Comparison of ENCODE assay signal across 1 cellular context in genomic region chr1:25710583-25711347, GRCh38.
TF ChIP-seq lines count a peak whose summit lies in the region.

No MANE protein-coding gene starts in this region.

TF ChIP-seq in K562, 482 proteins besides CTCF, POLR2A, EP300 and RAD21 (continued from another document):
- no peak for TF ChIP-seq CEBPZ (IDR thresholded peaks at IDR 0.05; ENCODE audit: borderline replicate concordance, low read depth, low read length)
- no peak for TF ChIP-seq IRF9 (tag; IDR thresholded peaks at IDR 0.05)
- no peak for TF ChIP-seq ERF (CRISPR knock-in tag; IDR thresholded peaks at IDR 0.05)
- no peak for TF ChIP-seq HMG20B (CRISPR knock-in tag; IDR thresholded peaks at IDR 0.05)
- no peak for TF ChIP-seq CCNT2 (IDR thresholded peaks at IDR 0.05; ENCODE audit: borderline replicate concordance, extremely low read depth, insufficient read length, low read depth, low read length)
- TF ChIP-seq GATA2 (CRISPR knock-in tag; IDR thresholded peaks at IDR 0.05): no peak
- TF ChIP-seq, protein P1, sequence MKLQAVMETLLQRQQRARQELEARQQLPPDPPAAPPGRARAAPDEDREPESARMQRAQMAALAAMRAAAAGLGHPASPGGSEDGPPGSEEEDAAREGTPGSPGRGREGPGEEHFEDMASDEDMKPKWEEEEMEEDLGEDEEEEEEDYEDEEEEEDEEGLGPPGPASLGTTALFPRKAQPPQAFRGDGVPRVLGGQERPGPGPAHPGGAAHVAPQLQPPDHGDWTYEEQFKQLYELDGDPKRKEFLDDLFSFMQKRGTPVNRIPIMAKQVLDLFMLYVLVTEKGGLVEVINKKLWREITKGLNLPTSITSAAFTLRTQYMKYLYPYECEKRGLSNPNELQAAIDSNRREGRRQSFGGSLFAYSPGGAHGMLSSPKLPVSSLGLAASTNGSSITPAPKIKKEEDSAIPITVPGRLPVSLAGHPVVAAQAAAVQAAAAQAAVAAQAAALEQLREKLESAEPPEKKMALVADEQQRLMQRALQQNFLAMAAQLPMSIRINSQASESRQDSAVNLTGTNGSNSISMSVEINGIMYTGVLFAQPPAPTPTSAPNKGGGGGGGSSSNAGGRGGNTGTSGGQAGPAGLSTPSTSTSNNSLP (IDR thresholded peaks at IDR 0.05; ENCODE audit: borderline replicate concordance, low read depth, low read length): no peak
- peak; percentile 43 for TF ChIP-seq C11orf30 (IDR thresholded peaks at IDR 0.05; ENCODE audit: low read depth)
- peak; percentile 34; the same call in 1 of the 2 replicates for TF ChIP-seq HNRNPUL1 (IDR thresholded peaks at IDR 0.05; ENCODE audit: low read length)
- no peak for TF ChIP-seq ZNF436 (CRISPR knock-in tag; IDR thresholded peaks at IDR 0.05)
- no peak for TF ChIP-seq SRSF9 (IDR thresholded peaks at IDR 0.05; ENCODE audit: borderline replicate concordance, low read depth, low read length)
- no peak for TF ChIP-seq ETV6 (IDR thresholded peaks at IDR 0.05; ENCODE audit: borderline replicate concordance in 1 of 2, low read depth in 2 of 2, low read length in 1 of 2)
- no peak for TF ChIP-seq ETV6 (CRISPR knock-in tag; IDR thresholded peaks at IDR 0.05; ENCODE audit: borderline replicate concordance)
- TF ChIP-seq MAFK (IDR thresholded peaks at IDR 0.05; ENCODE audit: low read length): 0 out of 2 replicates have a peak, but pooled peaks have one; percentile 5
TF ChIP-seq in K562: peak in this region for 3.
